11 cellular contexts compared by ENCODE assay signal in genomic region chr5:159181152-159181551, GRCh38. TPM values are rescaled to one million over a fixed set of nuclear protein-coding genes. Genes with fewer than 3 reads are reported as not detected.
DNase-seq lines count a peak whose midpoint lies in the region; ATAC-seq and TF ChIP-seq lines count a peak whose summit lies in the region.
"Had no signal": no experiment of that assay in that cellular context is flagged by ENCODE, and none has a peak within 500 bp of the region (broad histone marks: within the 10 kb centered on the region; RNA-seq: fewer than 3 reads in every experiment).

No MANE protein-coding gene starts in this region.

- H3F3A ChIP-seq in PC-3 (ENCODE audit: low read length, unreplicated experiment), result peaks cover 7% of the 10 kb centered on the region

- no peak overlapping the region for H3K4ac ChIP-seq in mesendoderm (ENCODE audit: low read depth, low read length)

- H3K18ac ChIP-seq in mesendoderm (ENCODE audit: low read length), result no peak overlapping the region

- no peak overlapping the region for H2BK5ac ChIP-seq in mesendoderm (ENCODE audit: low read length)

- no peaks in the 10 kb centered on the region for H4K20me1 ChIP-seq in PC-3 (ENCODE audit: low read length)

- no peak overlapping the region for H2BK120ac ChIP-seq in mesendoderm (ENCODE audit: low read depth, low read length)

- TF ChIP-seq CTCF in PC-3 (conservative IDR thresholded peaks at IDR 0.05; ENCODE audit: low read depth, low read length), result no peak

- H3K4me1 ChIP-seq in PC-3 (ENCODE audit: insufficient read depth, low read length), result peaks cover 60% of the 10 kb centered on the region
- peaks cover 2% of the 10 kb centered on the region for H3K4me1 ChIP-seq in mesendoderm (ENCODE audit: control insufficient read depth, low read depth, low read length)

- H4K8ac ChIP-seq in mesendoderm (ENCODE audit: low read depth, low read length), result no peak overlapping the region

- CTCF ChIA-PET in PC-3 (lab: Charles Lee), result no interaction called here

- no peaks in the 10 kb centered on the region for H3K9me2 ChIP-seq in PC-3 (replicated peaks; ENCODE audit: low read length)

- H3K56ac ChIP-seq in mesendoderm (ENCODE audit: low read length), result no peak overlapping the region

- H3K23ac ChIP-seq in mesendoderm (ENCODE audit: low read length), result no peak overlapping the region

- POLR2A ChIA-PET in PC-3 (lab: Charles Lee; ENCODE audit: unreplicated experiment), result no interaction called here

- no peak overlapping the region for H2AK5ac ChIP-seq in mesendoderm (ENCODE audit: low read length)

- 0 out of 2 replicates have a peak overlapping the region, but pooled peaks have one; percentile 84 for H3K9ac ChIP-seq in PC-3 (ENCODE audit: low read length)
- H3K9ac ChIP-seq in mesendoderm (ENCODE audit: low read length), result no peak overlapping the region

- H3K27ac ChIP-seq in PC-3 (ENCODE audit: low read length), result peak overlapping the region; percentile 98
- no peak overlapping the region for H3K27ac ChIP-seq in mesendoderm (ENCODE audit: low read depth, low read length)

- H3K79me1 ChIP-seq in mesendoderm (ENCODE audit: low read length), result peaks cover 2% of the 10 kb centered on the region

- H3K79me2 ChIP-seq in PC-3 (ENCODE audit: low read length) (peaks cover 14% of the 10 kb centered on the region), mesendoderm (ENCODE audit: control insufficient read depth, insufficient read depth, low read length) (no peaks in the 10 kb centered on the region)

- H3K4me2 ChIP-seq in PC-3 (ENCODE audit: low read length) (no peak overlapping the region; the same call in 1 of the 2 replicates), mesendoderm (ENCODE audit: low read length) (no peak overlapping the region)

- H2AFZ ChIP-seq in PC-3 (ENCODE audit: low read length), result no peak overlapping the region

- H3K36me3 ChIP-seq in PC-3 (ENCODE audit: low read depth, low read length), result no peaks in the 10 kb centered on the region; the same call in 1 of the 2 replicates
- no peaks in the 10 kb centered on the region for H3K36me3 ChIP-seq in mesendoderm (ENCODE audit: control insufficient read depth, insufficient read depth, low read length)

- BruUV-seq in PC-3 (replicated peaks; lab: Mats Ljungman, UMichigan), result no TSS peak

- no peaks in the 10 kb centered on the region for H3K9me3 ChIP-seq in PC-3 (ENCODE audit: low read length)

- intact Hi-C loops in PC-3 (cut with micrococcal nuclease), result no loop called here

- H3K27me3 ChIP-seq in PC-3 (ENCODE audit: low read length) (no peaks in the 10 kb centered on the region), mesendoderm (ENCODE audit: insufficient read depth, low read length, poor library complexity) (no peaks in the 10 kb centered on the region)

- ATAC-seq in GM18508 (IDR thresholded peaks at IDR 0.05; ENCODE audit: insufficient read depth, unreplicated experiment) (peak; percentile 35), GM21526 (IDR thresholded peaks at IDR 0.05; ENCODE audit: low FRiP score, unreplicated experiment) (peak; percentile 63), PC-3 (no peak)
- ATAC-seq: activated CD8-positive, alpha-beta memory T cell treated with anti-CD3 and anti-CD28 coated beads, Interleukin-2, amount 10 ng/mL, durations not matched to agents 7 days and 5 days; Panc1 had no signal

- H3K4me3 ChIP-seq in PC-3 (ENCODE audit: low read length) (no peak overlapping the region), mesendoderm (ENCODE audit: low read length) (no peak overlapping the region)

- no peak overlapping the region for H4K5ac ChIP-seq in mesendoderm (ENCODE audit: low read length)

- H2BK15ac ChIP-seq in mesendoderm (replicated peaks; ENCODE audit: low read depth), result no peak overlapping the region

- DNase-seq in PC-3 (no peak), mesendoderm (peak; percentile 23), dedifferentiated amniotic fluid mesenchymal stem cell (ENCODE audit: extremely low spot score) (no peak), HUDEP-2 (lab: John Stamatoyannopoulos, UW; ENCODE audit: unreplicated experiment in 76 of 76) (no peak), COLO668 (lab: John Stamatoyannopoulos, UW; ENCODE audit: unreplicated experiment) (no peak)
- DNase-seq in stimulated activated naive CD4-positive, alpha-beta T cell (lab: John Stamatoyannopoulos, UW), result no peak
- DNase-seq: activated CD8-positive, alpha-beta memory T cell treated with anti-CD3 and anti-CD28 coated beads, Interleukin-2, amount 10 ng/mL, durations not matched to agents 7 days and 5 days; endodermal cell had no signal

RNA-seq across cellular contexts. Expression of gene RNF145, which starts 28.2 kb away (rescaled TPM):
- 13.7 and 21.8 TPM in 2 replicates for total RNA-seq in PC-3 (2014; rRNA removed)
- polyA plus RNA-seq in mesendoderm (2013, experiment 1 of 2), result 64.9 TPM
- polyA plus RNA-seq in mesendoderm (2013, experiment 2 of 2), result 62.8 TPM
